In the genomic region with DNA sequence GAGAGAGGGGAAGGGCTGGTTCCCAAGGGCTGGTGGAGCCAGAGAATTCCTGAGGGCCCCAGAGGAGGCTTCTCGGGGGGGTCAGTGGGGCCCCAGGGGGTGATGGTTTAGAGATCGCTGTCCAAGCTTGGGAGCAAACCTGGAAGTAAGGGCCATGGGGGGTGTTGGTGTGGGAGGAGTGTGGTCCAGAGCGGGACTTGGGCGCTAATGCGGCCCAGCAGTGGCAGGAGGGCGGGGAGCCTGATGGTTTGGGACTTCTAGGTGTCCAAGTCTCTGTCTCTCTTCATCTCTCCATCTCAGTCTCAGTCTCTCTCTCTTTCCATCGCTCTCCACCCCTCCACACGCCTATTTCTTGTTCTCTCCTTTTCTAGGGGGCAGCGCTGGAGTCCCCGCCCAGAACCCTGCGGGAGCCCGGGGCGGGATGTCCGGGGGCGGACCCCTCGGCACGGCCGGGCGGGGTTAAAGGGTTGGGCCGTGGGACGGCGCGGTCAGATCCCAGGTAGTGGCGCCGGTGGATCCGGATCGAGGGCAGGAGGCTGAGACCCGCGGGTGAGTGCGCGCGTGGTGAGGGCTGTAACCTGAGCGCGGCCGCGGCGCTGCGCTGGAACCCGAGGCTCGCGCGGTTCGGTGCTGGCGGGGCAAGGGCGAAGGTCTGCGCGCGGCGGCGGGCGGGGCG, we compare ENCODE assay signal across 12 cellular contexts. TPM values are rescaled to one million over a fixed set of nuclear protein-coding genes. Genes with fewer than 3 reads are reported as not detected.
DNase-seq lines count a peak whose midpoint lies in the region; ATAC-seq and TF ChIP-seq lines count a peak whose summit lies in the region.
"Had no signal": no experiment of that assay in that cellular context is flagged by ENCODE, and none has a peak within 500 bp of the region (broad histone marks: within the 10 kb centered on the region; RNA-seq: fewer than 3 reads in every experiment).

A gene (plus strand): TSS at position 491 of the 676 bp plus-strand sequence. CDS start 16,812 bp downstream, outside the sequence.

- H3K9me3 ChIP-seq in stomach, result no peaks in the 10 kb centered on the region
- H3K9me3 ChIP-seq: ascending aorta had no signal

- no peak for TF ChIP-seq CTCF in stomach (IDR thresholded peaks at IDR 0.05)

- peak within 1 kb of the TSS; percentile 65 for H3K4me3 Mint-ChIP-seq in activated CD4-positive, alpha-beta T cell treated with anti-CD3 and anti-CD28 coated beads for 36 hours
- H3K4me3 Mint-ChIP-seq in immature natural killer cell, result peak within 1 kb of the TSS; percentile 78 to 86 (median 83)

- POLR2A ChIA-PET in activated CD4-positive, alpha-beta T cell treated with anti-CD3 and anti-CD28 coated beads for 36 hours (lab: Charles Lee), result no interaction called here

- peaks cover 22% of the 10 kb centered on the region for H3K27me3 Mint-ChIP-seq in activated CD4-positive, alpha-beta T cell treated with anti-CD3 and anti-CD28 coated beads for 36 hours
- H3K27me3 Mint-ChIP-seq in immature natural killer cell (ENCODE audit: low read depth in 3 of 3), result peaks cover 3 to 9% (median 4%) of the 10 kb centered on the region in 3 donors

- DNase-seq in activated CD4-positive, alpha-beta T cell treated with anti-CD3 and anti-CD28 coated beads for 36 hours, result peak; percentile 32
- DNase-seq in activated CD4-positive, alpha-beta T cell treated with anti-CD3 and anti-CD28 coated beads, Interleukin-2, amount 50 U/mL, for 4 hours, result no peak
- peak; percentile 34 for DNase-seq in activated T-cell treated with anti-CD3 and anti-CD28 coated beads, Interleukin-2, amount 50 U/mL, for 1 hour
- DNase-seq in immature natural killer cell (peak in 2 of 3 donors; percentile 6 to 15), stomach (no peak)
- DNase-seq in central memory CD4-positive, alpha-beta T cell, result no peak
- DNase-seq: NCI-H2107 had no signal

- peaks cover 10% of the 10 kb centered on the region for H3K4me1 Mint-ChIP-seq in activated CD4-positive, alpha-beta T cell treated with anti-CD3 and anti-CD28 coated beads for 36 hours
- peaks cover 7 to 16% of the 10 kb centered on the region in 2 donors for H3K4me1 Mint-ChIP-seq in immature natural killer cell

- peak within 1 kb of the TSS; percentile 14 for H3K27ac Mint-ChIP-seq in activated CD4-positive, alpha-beta T cell treated with anti-CD3 and anti-CD28 coated beads for 36 hours
- peak within 1 kb of the TSS in 1 of 6 donors; percentile 29 for H3K27ac Mint-ChIP-seq in immature natural killer cell

- no peak within 1 kb of the TSS for H3K27ac ChIP-seq in stomach
- H3K27ac ChIP-seq: ascending aorta had no signal

- TF ChIP-seq POLR2A in stomach (IDR thresholded peaks at IDR 0.05), result no peak

- H3K9me3 Mint-ChIP-seq in activated CD4-positive, alpha-beta T cell treated with anti-CD3 and anti-CD28 coated beads for 36 hours (ENCODE audit: low read depth), result no peaks in the 10 kb centered on the region
- H3K9me3 Mint-ChIP-seq in immature natural killer cell, result peaks cover 0 to 2% (median 0%) of the 10 kb centered on the region in 6 donors

- H3K27me3 ChIP-seq in stomach, result peaks cover 4 to 87% (median 41%) of the 10 kb centered on the region in 3 donors
- H3K27me3 ChIP-seq: ascending aorta had no signal

- peak; percentile 44 for ATAC-seq in activated CD4-positive, alpha-beta T cell treated with anti-CD3 and anti-CD28 coated beads for 36 hours
- no peak for ATAC-seq in HG03135 (IDR thresholded peaks at IDR 0.05; ENCODE audit: unreplicated experiment)
- no peak for ATAC-seq in GM18519 (IDR thresholded peaks at IDR 0.05; ENCODE audit: low FRiP score, unreplicated experiment)

- no peaks in the 10 kb centered on the region for H3K36me3 ChIP-seq in stomach
- H3K36me3 ChIP-seq: ascending aorta had no signal

- no peak for TF ChIP-seq EP300 in stomach (IDR thresholded peaks at IDR 0.05)

- H3K4me3 ChIP-seq in stomach, result peak within 1 kb of the TSS; percentile 19 to 35 (median 30)

- intact Hi-C loops in activated CD4-positive, alpha-beta T cell treated with anti-CD3 and anti-CD28 coated beads for 36 hours (cut with DNase I, micrococcal nuclease), result no loop called here
- intact Hi-C loops in stomach (cut with DNase I; ENCODE audit: low total_unique reads), result no loop called here

- H3K4me1 ChIP-seq in stomach, result peaks cover 6 to 16% (median 14%) of the 10 kb centered on the region in 4 donors
- H3K4me1 ChIP-seq: ascending aorta had no signal

- no peaks in the 10 kb centered on the region for H3K36me3 Mint-ChIP-seq in activated CD4-positive, alpha-beta T cell treated with anti-CD3 and anti-CD28 coated beads for 36 hours (ENCODE audit: low read depth)
- peaks cover 0 to 12% (median 0%) of the 10 kb centered on the region in 3 donors for H3K36me3 Mint-ChIP-seq in immature natural killer cell

- CTCF ChIA-PET in activated CD4-positive, alpha-beta T cell treated with anti-CD3 and anti-CD28 coated beads for 36 hours (lab: Charles Lee), result no interaction called here

- 3 to 10% (median 5%) methylated on average over 23 to 52 of the region's 52 CpGs for WGBS in stomach, 5 donors

RNA-seq across cellular contexts. Expression of the gene that starts here (rescaled TPM):
- under 1 TPM; 0.54 to 0.80 TPM for total RNA-seq in activated CD4-positive, alpha-beta T cell treated with anti-CD3 and anti-CD28 coated beads for 36 hours
- 1 to 10 TPM in 2 of 3 donors, not detected in 1; 1.3 to 2.7 TPM for polyA plus RNA-seq in immature natural killer cell
- 10 to 100 TPM in 1 of 5 donors, 1 to 10 TPM in 1, under 1 TPM in 1, not detected in 2; 0.14 to 21.6 (median 1.8) TPM for total RNA-seq in stomach
- polyA plus RNA-seq in stomach, result 1 to 10 TPM in 1 of 3 donors, under 1 TPM in 2; 0.12 to 1.1 (median 0.35) TPM
- total RNA-seq: ascending aorta, fibroblast of villous mesenchyme had no signal
- polyA plus RNA-seq: AG04450 had no signal

Comparison
In these comparisons a context has a peak if more than half of its experiments do, and no peak if none do; other contexts are left out.
1. Peak in DNase-seq and ATAC-seq in activated CD4-positive, alpha-beta T cell treated with anti-CD3 and anti-CD28 coated beads for 36 hours; RNA of the gene not detected or under 1 TPM.
2. DNase-seq: peak in activated T-cell treated with anti-CD3 and anti-CD28 coated beads, Interleukin-2, amount 50 U/mL, for 1 hour (single experiment) and immature natural killer cell (2 of 3); none in activated CD4-positive, alpha-beta T cell treated with anti-CD3 and anti-CD28 coated beads, Interleukin-2, amount 50 U/mL, for 4 hours (0 of 2), stomach (single experiment) and central memory CD4-positive, alpha-beta T cell (single experiment).